21 cellular contexts compared by ENCODE assay signal in the genomic region with DNA sequence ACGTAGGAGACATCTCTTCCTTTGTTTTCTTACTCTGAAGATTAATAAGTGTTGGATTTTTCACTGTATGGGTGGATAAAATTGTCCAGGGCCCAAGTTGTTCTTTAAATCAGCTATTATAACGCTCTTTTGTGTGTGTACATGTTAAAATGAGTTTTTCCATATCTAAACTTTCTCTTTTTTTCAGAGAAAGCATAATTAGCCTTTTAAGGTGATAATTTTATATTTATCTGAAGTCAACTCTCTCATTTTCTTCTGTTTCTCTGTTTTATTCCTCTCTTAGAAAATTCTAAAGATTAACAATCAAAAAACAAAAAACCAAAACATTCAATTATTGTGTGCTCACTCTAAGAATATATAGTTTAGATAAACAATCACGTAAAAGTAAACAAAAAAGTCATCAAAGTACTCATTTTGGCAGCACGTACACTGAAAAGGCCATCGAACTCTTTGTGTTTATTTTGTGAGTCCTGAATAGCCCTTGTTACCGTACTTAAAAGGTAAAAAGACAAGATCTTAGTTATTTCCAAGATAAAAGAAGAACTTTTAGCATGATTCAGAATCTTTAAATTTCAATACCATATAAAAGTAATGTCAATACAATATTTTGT. TPM values are rescaled to one million over a fixed set of nuclear protein-coding genes. Genes with fewer than 3 reads are reported as not detected.
A peak's percentile ranks its signal among the peaks of the same experiment; 100 is the strongest.
DNase-seq lines count a peak whose midpoint lies in the region; ATAC-seq, FAIRE-seq and TF ChIP-seq lines count a peak whose summit lies in the region.
"Had no signal": no experiment of that assay in that cellular context is flagged by ENCODE, and none has a peak within 500 bp of the region (broad histone marks: within the 10 kb centered on the region; RNA-seq: fewer than 3 reads in every experiment).

No MANE protein-coding gene starts in this region.

- peak overlapping the region; percentile 55 for H3K27ac ChIP-seq in RWPE2 (ENCODE audit: poor library complexity, severe bottlenecking)
- H3K27ac ChIP-seq: HL-60, spleen, suprapubic skin had no signal

- H3K4me1 ChIP-seq in RWPE2 (ENCODE audit: insufficient read depth, poor library complexity, severe bottlenecking): peaks cover 24% of the 10 kb centered on the region
- H3K4me1 ChIP-seq: suprapubic skin, vagina had no signal

- TF ChIP-seq CTCF in D721Med (IDR thresholded peaks at IDR 0.05; ENCODE audit: insufficient read depth, missing control alignments): no peak
- TF ChIP-seq CTCF in RWPE2 (IDR thresholded peaks at IDR 0.05; ENCODE audit: poor library complexity, severe bottlenecking): no peak

- no peak overlapping the region for H3K4me3 ChIP-seq in RWPE2 (ENCODE audit: severe bottlenecking)
- H3K4me3 ChIP-seq: spleen, suprapubic skin, vagina had no signal

- H3K36me3 ChIP-seq in RWPE2 (ENCODE audit: low read depth): no peaks in the 10 kb centered on the region
- H3K36me3 ChIP-seq: spleen, suprapubic skin, vagina had no signal

- H3K27me3 ChIP-seq in RWPE2 (ENCODE audit: insufficient read depth, poor library complexity, severe bottlenecking): no peaks in the 10 kb centered on the region
- H3K27me3 ChIP-seq: spleen, suprapubic skin, vagina had no signal

- ATAC-seq in RWPE2 (ENCODE audit: low read depth): no peak
- ATAC-seq in left lobe of liver: peak; percentile 50
- ATAC-seq in HG03469 (IDR thresholded peaks at IDR 0.05; ENCODE audit: unreplicated experiment): no peak
- ATAC-seq: activated CD8-positive, alpha-beta T cell treated with anti-CD3 and anti-CD28 coated beads for 36 hours; stimulated activated effector memory CD8-positive, alpha-beta T cell treated with anti-CD3 and anti-CD28 coated beads, Interleukin-12 subunit alpha, Interleukin-12 subunit beta, amount 100 ng/mL, for 72 hours had no signal

- peak; percentile 16 for FAIRE-seq in D721Med (lab: Jason Lieb, UNC)

- H3K9me3 ChIP-seq in RWPE2 (ENCODE audit: severe bottlenecking): no peaks in the 10 kb centered on the region
- H3K9me3 ChIP-seq: spleen, suprapubic skin, vagina had no signal

- DNase-seq in D721Med (ENCODE audit: insufficient read length, low spot score): no peak
- no peak for DNase-seq in RWPE2 (ENCODE audit: low spot score)
- no peak for DNase-seq in left lobe of liver (ENCODE audit: low spot score)
- DNase-seq in posterior cingulate gyrus: no peak
- no peak for DNase-seq in stimulated activated naive CD4-positive, alpha-beta T cell (lab: John Stamatoyannopoulos, UW)
- DNase-seq: activated CD4-positive, alpha-beta T cell treated with anti-CD3 and anti-CD28 coated beads for 1 hour; activated CD8-positive, alpha-beta T cell treated with anti-CD3 and anti-CD28 coated beads for 36 hours; activated naive CD8-positive, alpha-beta T cell treated with anti-CD3 and anti-CD28 coated beads for 36 hours; cerebellar nuclear complex; DND-41; NCI-H1092 treated with DMSO at 0.1 percent for 48 hours; NCI-H187 treated with DMSO at 0.1 percent for 48 hours; NCI-H524 treated with DMSO at 0.1 percent for 48 hours; NK-92 treated with Interleukin-12 subunit alpha and Interleukin-12 subunit beta, amount 100 ng/mL, for 24 hours; spleen; stimulated activated CD4-positive, alpha-beta T cell treated with anti-CD3 and anti-CD28 coated beads, Interleukin-2, amount 100 ng/mL, for 48 hours had no signal

- intact Hi-C loops in posterior cingulate gyrus (cut with DNase I): no loop called here

RNA-seq across cellular contexts. Expression of a gene that starts 7.2 kb away (rescaled TPM):
- 17.9 TPM for total RNA-seq in left lobe of liver

RNA-seq across cellular contexts. Expression of a gene that starts 9.4 kb away (rescaled TPM):
- total RNA-seq in left lobe of liver: 13.2 TPM

RNA-seq across cellular contexts. Expression of a gene that starts 55.2 kb away (rescaled TPM):
- total RNA-seq in left lobe of liver: 21.4 TPM

RNA-seq across cellular contexts. Expression of a gene that starts 55.4 kb away (rescaled TPM):
- total RNA-seq in left lobe of liver: 15.2 TPM
